In the genomic region with DNA sequence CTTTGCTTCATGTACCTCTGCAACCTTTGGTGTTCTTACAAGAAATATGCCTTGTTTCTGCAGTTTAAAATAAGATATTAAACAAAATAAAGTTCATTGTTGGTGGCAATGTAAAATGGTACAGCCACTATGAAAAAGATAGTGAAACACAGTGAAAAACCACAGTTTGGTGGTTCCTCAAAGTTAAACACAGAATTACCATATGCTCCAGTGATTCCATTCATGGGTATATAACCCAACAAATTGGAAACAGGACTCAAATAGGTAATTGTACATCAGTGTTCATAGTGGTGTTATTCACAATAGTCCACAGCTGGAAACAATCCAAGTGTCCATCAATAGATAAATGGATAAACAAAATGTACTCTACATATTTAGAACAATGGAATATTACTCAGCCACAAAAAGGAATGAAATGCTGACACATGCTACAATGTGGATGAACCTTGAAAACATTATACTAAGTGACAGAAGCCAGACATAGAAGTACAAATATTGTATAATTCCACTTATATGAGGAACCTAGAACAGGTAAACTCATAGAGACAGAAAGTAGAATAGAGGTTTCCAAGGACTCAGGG, we compare ENCODE assay signal across 17 cellular contexts. TPM values are rescaled to one million over a fixed set of nuclear protein-coding genes. Genes with fewer than 3 reads are reported as not detected.
DNase-seq lines count a peak whose midpoint lies in the region; ATAC-seq and TF ChIP-seq lines count a peak whose summit lies in the region.
"Had no signal": no experiment of that assay in that cellular context is flagged by ENCODE, and none has a peak within 500 bp of the region (broad histone marks: within the 10 kb centered on the region; RNA-seq: fewer than 3 reads in every experiment).

No MANE protein-coding gene starts in this region.

- H4K20me1 ChIP-seq in hepatocyte (ENCODE audit: insufficient read depth, poor library complexity, severe bottlenecking) (no peaks in the 10 kb centered on the region), mammary epithelial cell (ENCODE audit: insufficient read depth, low read length) (no peaks in the 10 kb centered on the region)

- in situ Hi-C loops in mammary epithelial cell (cut with MboI; ENCODE audit: low sequenced_read_pairs in 2 of 2), result no loop called here

- no peak for TF ChIP-seq CTCF in GM06990 (IDR thresholded peaks at IDR 0.05; ENCODE audit: insufficient read depth, low read length, poor library complexity, severe bottlenecking)
- no peak for TF ChIP-seq CTCF in hepatocyte (IDR thresholded peaks at IDR 0.05; ENCODE audit: poor library complexity)
- no peak for TF ChIP-seq CTCF in stomach (IDR thresholded peaks at IDR 0.05)
- TF ChIP-seq CTCF in mammary epithelial cell (conservative IDR thresholded peaks at IDR 0.05 in 1 of 2, IDR thresholded peaks at IDR 0.05 in 1 of 2; ENCODE audit: extremely low read depth in 1 of 2, insufficient read depth in 1 of 2, low read depth in 1 of 2, low read length in 2 of 2), result no peak

- H2AFZ ChIP-seq in hepatocyte, result no peak overlapping the region
- no peak overlapping the region for H2AFZ ChIP-seq in mammary epithelial cell (ENCODE audit: low read depth, low read length)

- no peak for TF ChIP-seq POLR2A in stomach (IDR thresholded peaks at IDR 0.05)

- intact Hi-C loops in stomach (cut with DNase I; ENCODE audit: low total_unique reads), result no loop called here
- intact Hi-C loops in mammary epithelial cell (cut with micrococcal nuclease), result no loop called here

- H3K27me3 ChIP-seq in GM06990 (replicated peaks; ENCODE audit: control insufficient read depth, insufficient read depth, low read length) (no peaks in the 10 kb centered on the region), hepatocyte (no peaks in the 10 kb centered on the region), stomach (no peaks in the 10 kb centered on the region), mammary epithelial cell (ENCODE audit: insufficient read depth, low read length) (no peaks in the 10 kb centered on the region)
- H3K27me3 ChIP-seq: adrenal gland, heart left ventricle, vagina had no signal

- no peak for ATAC-seq in GM21367 (IDR thresholded peaks at IDR 0.05; ENCODE audit: unreplicated experiment)
- ATAC-seq: effector memory CD8-positive, alpha-beta T cell; heart left ventricle; right cardiac atrium had no signal

- no TSS peak for BruUV-seq in mammary epithelial cell (replicated peaks; lab: Mats Ljungman, UMichigan)

- peak; percentile 55 for DNase-seq in GM06990 (ENCODE audit: extremely low read depth, insufficient read length)
- DNase-seq in NCI-H69 (lab: John Stamatoyannopoulos, UW), result peak; percentile 78
- no peak for DNase-seq in hepatocyte (ENCODE audit: low spot score)
- no peak for DNase-seq in stomach
- no peak for DNase-seq in DMS 273 treated with DMSO at 0.1 percent for 48 hours (lab: John Stamatoyannopoulos, UW)
- no peak for DNase-seq in mammary epithelial cell
- DNase-seq: activated CD4-positive, alpha-beta T cell treated with anti-CD3 and anti-CD28 coated beads for 48 hours; activated effector memory CD4-positive, alpha-beta T cell treated with Interleukin-2 at 50 U/mL for 16 hours; adrenal gland; effector memory CD8-positive, alpha-beta T cell; GF-D8; NCI-H146; NK-92 treated with Interleukin-12 subunit alpha and Interleukin-12 subunit beta, amount 100 ng/mL, for 24 hours had no signal

- H3K4me2 ChIP-seq in hepatocyte, result no peak overlapping the region
- H3K4me2 ChIP-seq in mammary epithelial cell (ENCODE audit: insufficient read depth, low read depth, low read length), result no peak overlapping the region

- peak overlapping the region; percentile 90 for H3K27ac ChIP-seq in hepatocyte
- H3K27ac ChIP-seq in stomach, result peak overlapping the region in 3 of 5 donors; percentile 86 to 94 (median 91)
- no peak overlapping the region for H3K27ac ChIP-seq in mammary epithelial cell (ENCODE audit: insufficient read depth, low read depth, low read length)

- H3K36me3 ChIP-seq in GM06990 (ENCODE audit: control insufficient read depth, insufficient read depth, low read length) (no peaks in the 10 kb centered on the region), hepatocyte (replicated peaks; ENCODE audit: insufficient read depth, low read depth) (no peaks in the 10 kb centered on the region), stomach (no peaks in the 10 kb centered on the region), mammary epithelial cell (ENCODE audit: insufficient read depth, low read length) (no peaks in the 10 kb centered on the region)
- H3K36me3 ChIP-seq: adrenal gland, heart left ventricle, vagina had no signal

- CTCF ChIA-PET in mammary epithelial cell (lab: Charles Lee; ENCODE audit: low non-redundant PET), result no interaction called here

- H3K9me3 ChIP-seq in hepatocyte (ENCODE audit: low read depth) (no peaks in the 10 kb centered on the region), stomach (no peaks in the 10 kb centered on the region), mammary epithelial cell (replicated peaks; ENCODE audit: insufficient read depth, low read length) (no peaks in the 10 kb centered on the region)
- H3K9me3 ChIP-seq: adrenal gland, heart left ventricle, vagina had no signal

- H3K9ac ChIP-seq in mammary epithelial cell (ENCODE audit: insufficient read depth, low read length), result no peak overlapping the region

- H3K4me1 ChIP-seq in hepatocyte (ENCODE audit: insufficient read depth), result peaks cover 36% of the 10 kb centered on the region
- H3K4me1 ChIP-seq in stomach, result peaks cover 47 to 91% (median 69%) of the 10 kb centered on the region in 4 donors
- peaks cover 33% of the 10 kb centered on the region for H3K4me1 ChIP-seq in mammary epithelial cell (ENCODE audit: insufficient read depth, low read length)

- no peak overlapping the region for H3K4me3 ChIP-seq in GM06990 (replicated peaks; ENCODE audit: low read depth, low read length)
- H3K4me3 ChIP-seq in hepatocyte, result no peak overlapping the region
- H3K4me3 ChIP-seq in stomach, result no peak overlapping the region
- no peak overlapping the region for H3K4me3 ChIP-seq in mammary epithelial cell (replicated peaks in 1 of 3; ENCODE audit: insufficient read depth in 1 of 3, low read depth in 2 of 3, low read length in 3 of 3)
- H3K4me3 ChIP-seq: adrenal gland, heart left ventricle, vagina had no signal

- peaks cover 32% of the 10 kb centered on the region for H3K79me2 ChIP-seq in hepatocyte
- no peaks in the 10 kb centered on the region for H3K79me2 ChIP-seq in mammary epithelial cell (ENCODE audit: insufficient read depth, low read length)

- no peaks in the 10 kb centered on the region for H3K9me2 ChIP-seq in hepatocyte (replicated peaks; ENCODE audit: insufficient read depth)

- dilution Hi-C loops in mammary epithelial cell (cut with HindIII; ENCODE audit: low sequenced_read_pairs), result no loop called here

- TF ChIP-seq EP300 in stomach (IDR thresholded peaks at IDR 0.05), result no peak

RNA-seq across cellular contexts. Expression of gene CUEDC1, which starts 49.2 kb away (rescaled TPM):
- total RNA-seq in hepatocyte, result 9.3 and 11.6 TPM in 2 replicates
- polyA plus RNA-seq in hepatocyte, result 23.3 and 27.4 TPM in 2 replicates
- total RNA-seq in stomach, result 100 to 1,000 TPM in 1 of 5 donors, 10 to 100 TPM in 4; 10.5 to 111 (median 23.6) TPM
- 10 to 100 TPM; 16.5 to 30.1 (median 19.8) TPM for polyA plus RNA-seq in stomach
- total RNA-seq in mammary epithelial cell, result 10 to 100 TPM in 1 of 2 donors, 1 to 10 TPM in 1; 1.8 to 14.4 TPM
- 9.2 TPM for polyA plus RNA-seq in mammary epithelial cell
- polyA minus RNA-seq in mammary epithelial cell, result 22.4 TPM

RNA-seq across cellular contexts. Expression of gene MRPS23, which starts 56.1 kb away (rescaled TPM):
- total RNA-seq in hepatocyte, result 21.9 and 35.1 TPM in 2 replicates
- polyA plus RNA-seq in hepatocyte, result 44.2 and 50.4 TPM in 2 replicates
- total RNA-seq in stomach, result 10 to 100 TPM in 4 of 5 donors, not detected in 1; 12.6 to 26.8 (median 16.8) TPM
- 10 to 100 TPM; 25.1 to 43.3 (median 34.2) TPM for polyA plus RNA-seq in stomach
- total RNA-seq in mammary epithelial cell, result 10 to 100 TPM; 17.7 to 48.4 TPM
- 63.7 TPM for polyA plus RNA-seq in mammary epithelial cell
- 9.9 TPM for polyA minus RNA-seq in mammary epithelial cell

Comparison
In these comparisons a context has a peak if more than half of its experiments do, and no peak if none do; other contexts are left out.
1. DNase-seq: peak in GM06990 (single experiment) and NCI-H69 (single experiment); none in hepatocyte (single experiment), stomach (single experiment), DMS 273 treated with DMSO at 0.1 percent for 48 hours (single experiment) and mammary epithelial cell (single experiment).